Comparison of ENCODE assay signal across 1 cellular context in genomic region chr17:3485481-3486068, GRCh38.
TF ChIP-seq lines count a peak whose summit lies in the region.

No MANE protein-coding gene starts in this region.

TF ChIP-seq in H1, 55 proteins besides CTCF, POLR2A, EP300 and RAD21 (continued from another document):
- no peak for TF ChIP-seq SIX5 (IDR thresholded peaks at IDR 0.05; ENCODE audit: low read depth, low read length)
- TF ChIP-seq RNF2 (IDR thresholded peaks at IDR 0.05; ENCODE audit: borderline replicate concordance, low read depth, low read length, missing control alignments, poor library complexity, severe bottlenecking) = no peak
- TF ChIP-seq MAFK (IDR thresholded peaks at IDR 0.05; ENCODE audit: low read depth, low read length) = no peak
- TF ChIP-seq JUN (IDR thresholded peaks at IDR 0.05; ENCODE audit: low read depth, low read length) = no peak
- no peak for TF ChIP-seq NRF1 (IDR thresholded peaks at IDR 0.05; ENCODE audit: low read depth, low read length)
- no peak for TF ChIP-seq SIRT6 (IDR thresholded peaks at IDR 0.05; ENCODE audit: low read length)
- no peak for TF ChIP-seq FOSL1 (IDR thresholded peaks at IDR 0.05; ENCODE audit: insufficient read depth, low read depth, low read length)
- TF ChIP-seq CHD2 (IDR thresholded peaks at IDR 0.05; ENCODE audit: low read length) = no peak
- TF ChIP-seq RFX5 (IDR thresholded peaks at IDR 0.05; ENCODE audit: borderline replicate concordance, low read depth, low read length) = no peak
- TF ChIP-seq JUND (IDR thresholded peaks at IDR 0.05; ENCODE audit: low read length) = no peak
- no peak for TF ChIP-seq BCL11A (IDR thresholded peaks at IDR 0.05; ENCODE audit: low read depth in 2 of 2, low read length in 2 of 2)
- TF ChIP-seq, protein P1, sequence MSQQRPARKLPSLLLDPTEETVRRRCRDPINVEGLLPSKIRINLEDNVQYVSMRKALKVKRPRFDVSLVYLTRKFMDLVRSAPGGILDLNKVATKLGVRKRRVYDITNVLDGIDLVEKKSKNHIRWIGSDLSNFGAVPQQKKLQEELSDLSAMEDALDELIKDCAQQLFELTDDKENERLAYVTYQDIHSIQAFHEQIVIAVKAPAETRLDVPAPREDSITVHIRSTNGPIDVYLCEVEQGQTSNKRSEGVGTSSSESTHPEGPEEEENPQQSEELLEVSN (IDR thresholded peaks at IDR 0.05) = no peak
- TF ChIP-seq, protein P2, sequence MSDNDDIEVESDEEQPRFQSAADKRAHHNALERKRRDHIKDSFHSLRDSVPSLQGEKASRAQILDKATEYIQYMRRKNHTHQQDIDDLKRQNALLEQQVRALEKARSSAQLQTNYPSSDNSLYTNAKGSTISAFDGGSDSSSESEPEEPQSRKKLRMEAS (IDR thresholded peaks at IDR 0.05) = no peak
- no peak for TF ChIP-seq TAF7 (optimal IDR thresholded peaks at IDR 0.05; ENCODE audit: borderline replicate concordance, low read depth, low read length)
- no peak for TF ChIP-seq SAP30 (IDR thresholded peaks at IDR 0.05; ENCODE audit: insufficient read depth, insufficient replicate concordance, low read length)
- TF ChIP-seq GABPA (IDR thresholded peaks at IDR 0.05; ENCODE audit: borderline replicate concordance, insufficient read depth, low read length) = no peak
